In genomic region chr17:81489012-81489968, GRCh38 we compare ENCODE assay signal across 11 cellular contexts. TPM values are rescaled to one million over a fixed set of nuclear protein-coding genes. Genes with fewer than 3 reads are reported as not detected.
DNase-seq lines count a peak whose midpoint lies in the region; ATAC-seq and TF ChIP-seq lines count a peak whose summit lies in the region.
"Had no signal": no experiment of that assay in that cellular context is flagged by ENCODE, and none has a peak within 500 bp of the region (broad histone marks: within the 10 kb centered on the region; RNA-seq: fewer than 3 reads in every experiment).

No MANE protein-coding gene starts in this region.

- H3K36me3 ChIP-seq in HUES6 (ENCODE audit: control insufficient read depth, insufficient read depth, low read length): no peaks in the 10 kb centered on the region

- no peak for ATAC-seq in activated naive CD8-positive, alpha-beta T cell treated with anti-CD3 and anti-CD28 coated beads, Interleukin-2, amount 10 ng/mL, durations not matched to agents 7 days and 5 days (ENCODE audit: low read depth)

- H3K27ac ChIP-seq in HUES6 (ENCODE audit: low read depth, low read length): no peak overlapping the region

- POLR2A ChIA-PET in activated naive CD8-positive, alpha-beta T cell treated with anti-CD3 and anti-CD28 coated beads, Interleukin-2, amount 10 ng/mL, durations not matched to agents 7 days and 5 days (lab: Charles Lee): interaction anchor here (0.9 to 2.3 kb wide), 5 partner anchors 19 to 77 kb away, joined by 3 to 11 read pairs (median 3); partner anchors contain the start of gene ACTG1

- no peak for TF ChIP-seq CTCF in neural crest cell (conservative IDR thresholded peaks at IDR 0.05)

- H3K4me3 ChIP-seq in HUES6 (ENCODE audit: low read depth, low read length): peak overlapping the region; percentile 24; the same call in 1 of the 2 replicates

- H3K27me3 ChIP-seq in HUES6 (ENCODE audit: control insufficient read depth, insufficient read depth, low read length): peaks cover 25% of the 10 kb centered on the region
- H3K27me3 ChIP-seq: SJSA1 had no signal

- peak overlapping the region; percentile 56 for H3K27ac Mint-ChIP-seq in activated naive CD8-positive, alpha-beta T cell treated with anti-CD3 and anti-CD28 coated beads, Interleukin-2, amount 10 ng/mL, durations not matched to agents 7 days and 5 days
- H3K27ac Mint-ChIP-seq in neural crest cell (ENCODE audit: unreplicated experiment): peak overlapping the region; percentile 65

- no peaks in the 10 kb centered on the region for H3K9me3 ChIP-seq in HUES6 (ENCODE audit: control insufficient read depth, insufficient read depth, low read depth, low read length)
- H3K9me3 ChIP-seq: SJSA1 had no signal

- no peaks in the 10 kb centered on the region for H3K9me3 Mint-ChIP-seq in activated naive CD8-positive, alpha-beta T cell treated with anti-CD3 and anti-CD28 coated beads, Interleukin-2, amount 10 ng/mL, durations not matched to agents 7 days and 5 days
- H3K9me3 Mint-ChIP-seq in neural crest cell: no peaks in the 10 kb centered on the region

- H3K27me3 Mint-ChIP-seq in activated naive CD8-positive, alpha-beta T cell treated with anti-CD3 and anti-CD28 coated beads, Interleukin-2, amount 10 ng/mL, durations not matched to agents 7 days and 5 days: peaks cover 28% of the 10 kb centered on the region
- H3K27me3 Mint-ChIP-seq in neural crest cell (ENCODE audit: low read depth): peaks cover 13% of the 10 kb centered on the region

- peak; percentile 14 for DNase-seq in NCI-H510A treated with DMSO at 0.1 percent for 48 hours (lab: John Stamatoyannopoulos, UW)
- DNase-seq in NCI-H510A (lab: John Stamatoyannopoulos, UW): no peak
- no peak for DNase-seq in activated naive CD8-positive, alpha-beta T cell treated with anti-CD3 and anti-CD28 coated beads, Interleukin-2, amount 10 ng/mL, durations not matched to agents 7 days and 5 days
- no peak for DNase-seq in neural crest cell (ENCODE audit: low read depth, low spot score)
- no peak for DNase-seq in SHP77 treated with DMSO at 0.1 percent for 48 hours (lab: John Stamatoyannopoulos, UW)
- DNase-seq in GOT3 (lab: John Stamatoyannopoulos, UW): no peak
- no peak for DNase-seq in COLO829 (ENCODE audit: low spot score)
- DNase-seq: activated gamma-delta T cell treated with Interleukin-2 at 50 U/mL for 16 hours, NCI-H1105 had no signal

- peak overlapping the region; percentile 61 for H3K4me3 Mint-ChIP-seq in activated naive CD8-positive, alpha-beta T cell treated with anti-CD3 and anti-CD28 coated beads, Interleukin-2, amount 10 ng/mL, durations not matched to agents 7 days and 5 days
- H3K4me3 Mint-ChIP-seq in neural crest cell: peak overlapping the region; percentile 77

- no peak overlapping the region for H3K9ac ChIP-seq in HUES6 (ENCODE audit: low read length)

- H3K4me1 Mint-ChIP-seq in activated naive CD8-positive, alpha-beta T cell treated with anti-CD3 and anti-CD28 coated beads, Interleukin-2, amount 10 ng/mL, durations not matched to agents 7 days and 5 days: peaks cover 7% of the 10 kb centered on the region
- H3K4me1 Mint-ChIP-seq in neural crest cell: peaks cover 33% of the 10 kb centered on the region

- H3K36me3 Mint-ChIP-seq in activated naive CD8-positive, alpha-beta T cell treated with anti-CD3 and anti-CD28 coated beads, Interleukin-2, amount 10 ng/mL, durations not matched to agents 7 days and 5 days: no peaks in the 10 kb centered on the region
- no peaks in the 10 kb centered on the region for H3K36me3 Mint-ChIP-seq in neural crest cell (ENCODE audit: low read depth)

- peaks cover 35% of the 10 kb centered on the region for H3K4me1 ChIP-seq in HUES6 (ENCODE audit: control insufficient read depth, insufficient read depth, low read length)

RNA-seq across cellular contexts. Expression of gene ACTG1, which starts 23.3 kb away (rescaled TPM):
- 1,000 to 10,000 TPM; 2,936 to 3,174 TPM for total RNA-seq in activated naive CD8-positive, alpha-beta T cell treated with anti-CD3 and anti-CD28 coated beads, Interleukin-2, amount 10 ng/mL, durations not matched to agents 7 days and 5 days
- total RNA-seq in neural crest cell: 4,235 and 4,315 TPM in 2 replicates

RNA-seq across cellular contexts. Expression of gene FSCN2, which starts 38.9 kb away (rescaled TPM):
- 1 to 10 TPM in 1 of 2 experiments, under 1 TPM in 1; 0.94 to 1.7 TPM for total RNA-seq in activated naive CD8-positive, alpha-beta T cell treated with anti-CD3 and anti-CD28 coated beads, Interleukin-2, amount 10 ng/mL, durations not matched to agents 7 days and 5 days
- 0.43 and 0.56 TPM in 2 replicates for total RNA-seq in neural crest cell
